In the genomic region with DNA sequence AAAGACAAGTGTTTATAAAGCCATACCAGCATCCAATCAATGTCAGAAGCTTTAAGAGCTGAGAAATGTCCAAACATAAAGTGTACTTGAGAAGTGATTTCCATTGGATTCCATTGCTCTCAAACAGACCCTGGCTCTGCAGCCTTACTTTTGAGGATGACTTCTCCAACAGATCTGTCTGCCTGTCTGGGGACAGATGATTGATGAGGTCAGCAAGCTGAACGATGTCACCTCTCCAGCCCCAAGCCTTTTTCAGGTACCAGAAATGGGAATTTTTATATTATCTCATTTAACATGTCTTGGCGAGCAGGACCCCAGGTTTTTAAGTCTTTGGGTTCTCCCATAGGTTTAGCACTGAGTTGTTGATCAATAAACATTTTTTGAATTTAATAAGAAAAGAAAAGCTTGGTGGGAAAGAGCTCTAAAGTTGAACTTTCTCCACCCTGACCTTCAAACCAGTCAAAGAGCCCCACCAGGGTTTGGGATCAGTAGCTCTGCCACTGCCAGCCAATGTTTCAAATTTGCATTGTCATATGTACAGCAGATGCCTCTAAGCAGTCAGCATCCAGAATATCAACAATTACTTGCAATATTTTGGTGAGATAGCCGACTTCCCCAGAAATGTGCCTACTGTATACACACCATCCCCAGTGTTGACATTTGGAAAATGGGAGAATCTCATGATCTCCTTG, we compare ENCODE assay signal across 20 cellular contexts.
"Had no signal": no experiment of that assay in that cellular context is flagged by ENCODE, and none has a peak within 500 bp of the region (broad histone marks: within the 10 kb centered on the region; RNA-seq: fewer than 3 reads in every experiment).

No MANE protein-coding gene starts in this region.

- DNase-seq: foreskin melanocyte; heart left ventricle; hippocampal formation; left colon; left ventricle myocardium superior; mucosa of descending colon; naive thymus-derived CD8-positive, alpha-beta T cell; nucleus accumbens; ovary; small intestine; stimulated activated CD4-positive, alpha-beta T cell treated with anti-CD3 and anti-CD28 coated beads, Interleukin-12 subunit alpha, Interleukin-12 subunit beta, amount 100 ng/mL, for 4 hours; stimulated activated naive CD4-positive, alpha-beta T cell; stomach; substantia nigra; trophoblast cell had no signal

- ATAC-seq: heart left ventricle; left colon; left ventricle myocardium superior; mucosa of descending colon; naive thymus-derived CD8-positive, alpha-beta T cell had no signal

- H3K9me3 ChIP-seq: heart left ventricle, mucosa of descending colon, ovary, right atrium auricular region, stomach, thoracic aorta had no signal

- H3K4me1 ChIP-seq: neural progenitor cell had no signal

- H3K9me3 Mint-ChIP-seq: dendritic cell treated with granulocyte-macrophage colony-stimulating factor and Interleukin-4, amounts not matched to agents 40 ng/mL and 50 ng/mL, for 4 days; naive thymus-derived CD8-positive, alpha-beta T cell; neural progenitor cell had no signal

- H3K4me3 ChIP-seq: heart left ventricle, lung, mucosa of descending colon, neural progenitor cell, ovary, right atrium auricular region, stomach, thoracic aorta had no signal

- H3K27ac ChIP-seq: heart left ventricle, neural progenitor cell, ovary, right atrium auricular region, stomach, thoracic aorta had no signal

- H3K4me3 Mint-ChIP-seq: dendritic cell treated with granulocyte-macrophage colony-stimulating factor and Interleukin-4, amounts not matched to agents 40 ng/mL and 50 ng/mL, for 4 days; naive thymus-derived CD8-positive, alpha-beta T cell; neural progenitor cell had no signal

- H3K27ac Mint-ChIP-seq: neural progenitor cell had no signal

- H3K27me3 ChIP-seq: heart left ventricle, neural progenitor cell, ovary, right atrium auricular region, stomach had no signal

- H3K36me3 ChIP-seq: neural progenitor cell, ovary, right atrium auricular region, thoracic aorta had no signal

- H3K27me3 Mint-ChIP-seq: dendritic cell treated with granulocyte-macrophage colony-stimulating factor and Interleukin-4, amounts not matched to agents 40 ng/mL and 50 ng/mL, for 4 days; naive thymus-derived CD8-positive, alpha-beta T cell had no signal
